17 cellular contexts compared by ENCODE assay signal in the genomic region with DNA sequence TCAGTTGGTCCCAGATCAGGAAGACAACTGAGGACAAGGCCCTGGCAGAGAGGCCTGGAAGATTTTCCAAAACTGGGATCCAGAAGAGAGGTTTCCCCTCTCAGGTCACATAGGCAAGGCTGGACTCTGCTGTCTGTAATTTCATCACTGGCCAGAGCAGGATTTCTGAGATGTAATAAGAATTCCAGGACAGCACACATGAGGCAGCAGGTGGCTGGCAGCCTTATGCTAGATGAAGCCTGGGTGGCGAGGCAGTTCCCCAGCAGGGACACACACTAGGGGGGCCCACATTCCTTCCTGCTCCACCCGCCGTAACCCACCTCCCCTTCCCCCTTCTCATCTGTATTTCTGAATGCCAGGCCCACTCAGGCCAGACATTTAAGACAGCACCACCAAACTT.
DNase-seq lines count a peak whose midpoint lies in the region; ATAC-seq and TF ChIP-seq lines count a peak whose summit lies in the region.
"Had no signal": no experiment of that assay in that cellular context is flagged by ENCODE, and none has a peak within 500 bp of the region (broad histone marks: within the 10 kb centered on the region; RNA-seq: fewer than 3 reads in every experiment).

No MANE protein-coding gene starts in this region.

- TF ChIP-seq POLR2A in sigmoid colon (IDR thresholded peaks at IDR 0.05), result no peak

- H3K23ac ChIP-seq in mesenchymal stem cell (ENCODE audit: low read length in 2 of 2), result no peak overlapping the region

- no peak overlapping the region for H2BK12ac ChIP-seq in mesenchymal stem cell (ENCODE audit: low read length in 2 of 2)

- no peaks in the 10 kb centered on the region for H3K79me1 ChIP-seq in mesenchymal stem cell (replicated peaks; ENCODE audit: low read length, poor library complexity, severe bottlenecking)

- WGBS in mesenchymal stem cell, result 75% methylated on average over 1 of the region's 3 CpGs
- 86 to 89% methylated on average over 3 of the region's 3 CpGs for WGBS in sigmoid colon, 2 donors

- H3K27ac Mint-ChIP-seq in activated naive CD8-positive, alpha-beta T cell treated with anti-CD3 and anti-CD28 coated beads, Interleukin-2, amount 10 ng/mL, durations not matched to agents 7 days and 5 days, result peak overlapping the region; percentile 26
- no peak overlapping the region for H3K27ac Mint-ChIP-seq in activated naive CD8-positive, alpha-beta T cell treated with anti-CD3 and anti-CD28 coated beads, Interleukin-2, amount 50 U/mL, for 24 hours
- H3K27ac Mint-ChIP-seq: CD8-positive, alpha-beta memory T cell had no signal

- H3F3A ChIP-seq in PC-3 (ENCODE audit: low read length, unreplicated experiment), result no peaks in the 10 kb centered on the region

- no peak overlapping the region for H4K91ac ChIP-seq in mesenchymal stem cell (ENCODE audit: low read length)

- H3K9me3 ChIP-seq in mesenchymal stem cell (ENCODE audit: control insufficient read depth, low read length), result peaks cover 14% of the 10 kb centered on the region
- peaks cover 0 to 5% (median 1%) of the 10 kb centered on the region in 4 donors for H3K9me3 ChIP-seq in sigmoid colon
- no peaks in the 10 kb centered on the region for H3K9me3 ChIP-seq in PC-3 (ENCODE audit: low read length)
- H3K9me3 ChIP-seq: HAP-1 had no signal

- no peak overlapping the region for H3K14ac ChIP-seq in mesenchymal stem cell (ENCODE audit: low read length in 2 of 2)

- H4K20me1 ChIP-seq in PC-3 (ENCODE audit: low read length), result no peaks in the 10 kb centered on the region
- H4K20me1 ChIP-seq: BLaER1 had no signal

- H3K36me3 Mint-ChIP-seq in activated naive CD8-positive, alpha-beta T cell treated with anti-CD3 and anti-CD28 coated beads, Interleukin-2, amount 10 ng/mL, durations not matched to agents 7 days and 5 days, result peaks cover 2% of the 10 kb centered on the region
- H3K36me3 Mint-ChIP-seq in activated naive CD8-positive, alpha-beta T cell treated with anti-CD3 and anti-CD28 coated beads, Interleukin-2, amount 50 U/mL, for 24 hours (ENCODE audit: low read depth), result no peaks in the 10 kb centered on the region

- peaks cover 6% of the 10 kb centered on the region for H3K4me1 ChIP-seq in mesenchymal stem cell (ENCODE audit: control insufficient read depth, insufficient read depth, low read depth, low read length)
- peaks cover 0 to 55% (median 40%) of the 10 kb centered on the region in 4 donors for H3K4me1 ChIP-seq in sigmoid colon
- H3K4me1 ChIP-seq in PC-3 (ENCODE audit: insufficient read depth, low read length), result peaks cover 5% of the 10 kb centered on the region; the same call in 1 of the 2 replicates

- ATAC-seq in activated naive CD8-positive, alpha-beta T cell treated with anti-CD3 and anti-CD28 coated beads, Interleukin-2, amount 10 ng/mL, durations not matched to agents 7 days and 5 days (ENCODE audit: low read depth), result no peak
- no peak for ATAC-seq in activated naive CD8-positive, alpha-beta T cell treated with anti-CD3 and anti-CD28 coated beads, Interleukin-2, amount 50 U/mL, for 24 hours
- no peak for ATAC-seq in PC-3
- no peak for ATAC-seq in GM18861 (IDR thresholded peaks at IDR 0.05; ENCODE audit: unreplicated experiment)

- CTCF ChIA-PET in PC-3 (lab: Charles Lee), result no interaction called here

- no peak overlapping the region for H3K4me3 Mint-ChIP-seq in activated naive CD8-positive, alpha-beta T cell treated with anti-CD3 and anti-CD28 coated beads, Interleukin-2, amount 10 ng/mL, durations not matched to agents 7 days and 5 days
- no peak overlapping the region for H3K4me3 Mint-ChIP-seq in activated naive CD8-positive, alpha-beta T cell treated with anti-CD3 and anti-CD28 coated beads, Interleukin-2, amount 50 U/mL, for 24 hours
- H3K4me3 Mint-ChIP-seq: CD8-positive, alpha-beta memory T cell had no signal

- no peak overlapping the region for H3K4me2 ChIP-seq in mesenchymal stem cell (ENCODE audit: low read length, poor library complexity, severe bottlenecking)
- H3K4me2 ChIP-seq in PC-3 (ENCODE audit: low read length), result no peak overlapping the region
- H3K4me2 ChIP-seq: BLaER1 had no signal

- H3K4me1 Mint-ChIP-seq in activated naive CD8-positive, alpha-beta T cell treated with anti-CD3 and anti-CD28 coated beads, Interleukin-2, amount 10 ng/mL, durations not matched to agents 7 days and 5 days, result peaks cover 7% of the 10 kb centered on the region
- no peaks in the 10 kb centered on the region for H3K4me1 Mint-ChIP-seq in activated naive CD8-positive, alpha-beta T cell treated with anti-CD3 and anti-CD28 coated beads, Interleukin-2, amount 50 U/mL, for 24 hours

- no peak for DNase-seq in activated naive CD8-positive, alpha-beta T cell treated with anti-CD3 and anti-CD28 coated beads, Interleukin-2, amount 10 ng/mL, durations not matched to agents 7 days and 5 days
- DNase-seq in activated naive CD8-positive, alpha-beta T cell treated with anti-CD3 and anti-CD28 coated beads, Interleukin-2, amount 50 U/mL, for 24 hours, result no peak
- DNase-seq in mesenchymal stem cell (no peak), sigmoid colon (no peak), PC-3 (no peak), cerebellar cortex (ENCODE audit: low spot score) (no peak)
- no peak for DNase-seq in stimulated activated CD4-positive, alpha-beta T cell treated with anti-CD3 and anti-CD28 coated beads, Interleukin-15, amount 100 ng/mL, for 24 hours
- DNase-seq: AML-193; Caco-2; CD8-positive, alpha-beta memory T cell; DND-41; GDM1 had no signal

- no peak overlapping the region for H3K18ac ChIP-seq in mesenchymal stem cell (ENCODE audit: low read depth in 1 of 2, low read length in 2 of 2)

- intact Hi-C loops in sigmoid colon (cut with DNase I) (no loop called here), PC-3 (cut with micrococcal nuclease) (loop anchor here (10.0 kb wide), 1 partner anchor 189 kb away; no protein-coding TSS in a partner anchor)

- no peak overlapping the region for H2BK5ac ChIP-seq in mesenchymal stem cell (ENCODE audit: low read depth, low read length, poor library complexity, severe bottlenecking)

- no peak overlapping the region for H2BK120ac ChIP-seq in mesenchymal stem cell (ENCODE audit: low read depth, low read length)

- H3K4ac ChIP-seq in mesenchymal stem cell (ENCODE audit: low read depth in 1 of 2, low read length in 2 of 2), result no peak overlapping the region

- peaks cover 14% of the 10 kb centered on the region for H3K27me3 Mint-ChIP-seq in activated naive CD8-positive, alpha-beta T cell treated with anti-CD3 and anti-CD28 coated beads, Interleukin-2, amount 10 ng/mL, durations not matched to agents 7 days and 5 days
- peaks cover 4% of the 10 kb centered on the region for H3K27me3 Mint-ChIP-seq in activated naive CD8-positive, alpha-beta T cell treated with anti-CD3 and anti-CD28 coated beads, Interleukin-2, amount 50 U/mL, for 24 hours

- H3K4me3 ChIP-seq in mesenchymal stem cell (ENCODE audit: insufficient read depth in 1 of 2, low read depth in 1 of 2, low read length in 2 of 2) (no peak overlapping the region), sigmoid colon (no peak overlapping the region), PC-3 (ENCODE audit: low read length) (no peak overlapping the region)
- H3K4me3 ChIP-seq: BLaER1, HAP-1 had no signal

- no peaks in the 10 kb centered on the region for H3K79me2 ChIP-seq in PC-3 (ENCODE audit: low read length)

- TF ChIP-seq EP300 in sigmoid colon (IDR thresholded peaks at IDR 0.05), result no peak

- H2AFZ ChIP-seq in mesenchymal stem cell (ENCODE audit: low read depth, low read length) (no peak overlapping the region), PC-3 (ENCODE audit: low read length) (no peak overlapping the region)

- no peak overlapping the region for H2BK15ac ChIP-seq in mesenchymal stem cell (ENCODE audit: low read depth, poor library complexity, severe bottlenecking)

- H3K9ac ChIP-seq in mesenchymal stem cell (ENCODE audit: low read length) (no peak overlapping the region), PC-3 (ENCODE audit: low read length) (no peak overlapping the region)
- H3K9ac ChIP-seq: BLaER1 had no signal

- H3K36me3 ChIP-seq in mesenchymal stem cell (ENCODE audit: control insufficient read depth in 1 of 2, insufficient read depth in 2 of 2, low read depth in 1 of 2, low read length in 2 of 2), result no peaks in the 10 kb centered on the region
- no peaks in the 10 kb centered on the region for H3K36me3 ChIP-seq in sigmoid colon
- no peaks in the 10 kb centered on the region for H3K36me3 ChIP-seq in PC-3 (ENCODE audit: low read depth, low read length)
- H3K36me3 ChIP-seq: BLaER1, HAP-1 had no signal

- POLR2A ChIA-PET in activated naive CD8-positive, alpha-beta T cell treated with anti-CD3 and anti-CD28 coated beads, Interleukin-2, amount 10 ng/mL, durations not matched to agents 7 days and 5 days (lab: Charles Lee), result no interaction called here
- POLR2A ChIA-PET in PC-3 (lab: Charles Lee; ENCODE audit: unreplicated experiment), result no interaction called here

- H3K27me3 ChIP-seq in mesenchymal stem cell (ENCODE audit: control insufficient read depth in 1 of 2, insufficient read depth in 1 of 2, low read length in 2 of 2) (peaks cover 9 to 12% of the 10 kb centered on the region in 2 experiments), sigmoid colon (no peaks in the 10 kb centered on the region), PC-3 (ENCODE audit: low read length) (no peaks in the 10 kb centered on the region)
- H3K27me3 ChIP-seq: BLaER1 had no signal

- H3K27ac ChIP-seq in mesenchymal stem cell (ENCODE audit: low read length, poor library complexity, severe bottlenecking), result no peak overlapping the region
- H3K27ac ChIP-seq in sigmoid colon, result peak overlapping the region; percentile 34 to 93 (median 81)
- no peak overlapping the region for H3K27ac ChIP-seq in PC-3 (ENCODE audit: low read length)
- H3K27ac ChIP-seq: 22Rv1, BLaER1, HL-60 had no signal

- BruUV-seq in PC-3 (replicated peaks; lab: Mats Ljungman, UMichigan), result no TSS peak

- peaks cover 9% of the 10 kb centered on the region for H3K9me3 Mint-ChIP-seq in activated naive CD8-positive, alpha-beta T cell treated with anti-CD3 and anti-CD28 coated beads, Interleukin-2, amount 10 ng/mL, durations not matched to agents 7 days and 5 days
- H3K9me3 Mint-ChIP-seq in activated naive CD8-positive, alpha-beta T cell treated with anti-CD3 and anti-CD28 coated beads, Interleukin-2, amount 50 U/mL, for 24 hours, result no peaks in the 10 kb centered on the region

- peak overlapping the region; percentile 62 for H2AK5ac ChIP-seq in mesenchymal stem cell (ENCODE audit: low read length, severe bottlenecking)

- H3K9me2 ChIP-seq in PC-3 (replicated peaks; ENCODE audit: low read length), result no peaks in the 10 kb centered on the region

- no peak for TF ChIP-seq CTCF in sigmoid colon (IDR thresholded peaks at IDR 0.05)
- TF ChIP-seq CTCF in PC-3 (conservative IDR thresholded peaks at IDR 0.05; ENCODE audit: low read depth, low read length), result no peak

- no peak overlapping the region for H4K8ac ChIP-seq in mesenchymal stem cell (ENCODE audit: low read length)

Comparison
In these comparisons a context has a peak if more than half of its experiments do, and no peak if none do; other contexts are left out.
1. H3K27ac ChIP-seq: peak in sigmoid colon (4 of 4); none in mesenchymal stem cell (single experiment) and PC-3 (single experiment).